In the genomic region with DNA sequence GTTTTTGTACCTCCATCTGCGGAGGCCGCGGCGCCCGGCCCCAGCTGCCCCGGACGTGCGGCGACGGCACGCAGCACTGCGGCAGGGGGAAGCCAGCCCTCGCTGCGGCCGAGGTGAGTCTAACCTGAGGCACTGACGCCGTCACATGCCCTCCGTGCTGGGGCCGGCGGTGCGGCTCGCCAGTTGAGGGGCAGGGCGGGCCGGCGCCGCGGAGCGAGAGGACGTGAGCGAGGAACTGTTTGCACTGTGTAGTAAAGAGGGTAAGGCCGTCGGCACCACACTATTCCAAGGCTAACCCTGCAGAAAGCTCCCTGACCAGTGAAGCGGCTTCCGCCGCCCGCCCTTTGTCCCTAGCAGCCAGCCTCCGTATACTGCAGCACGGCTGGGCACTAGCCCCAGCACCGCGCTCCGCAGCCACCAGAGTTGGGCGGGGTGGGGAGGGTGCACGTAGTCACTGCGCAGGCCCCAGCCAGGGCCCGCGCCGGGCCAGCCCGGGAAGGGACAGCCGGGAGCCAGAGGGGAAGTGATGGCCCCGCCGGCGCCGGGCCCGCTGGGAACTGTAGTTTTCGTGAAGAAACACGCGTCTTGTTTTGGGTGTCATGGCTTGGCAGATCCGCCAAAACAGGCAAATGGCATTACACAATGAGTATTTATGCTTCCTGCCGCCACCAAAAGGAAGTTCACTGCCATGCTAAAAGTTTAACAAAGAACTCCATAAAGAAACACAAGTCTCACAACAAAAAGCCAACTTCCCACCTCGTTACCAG, we compare ENCODE assay signal across 8 cellular contexts. TPM values are rescaled to one million over a fixed set of nuclear protein-coding genes. Genes with fewer than 3 reads are reported as not detected.
DNase-seq lines count a peak whose midpoint lies in the region; ATAC-seq and TF ChIP-seq lines count a peak whose summit lies in the region.

No MANE protein-coding gene starts in this region.

- H3K4me1 Mint-ChIP-seq in GM23338 (peaks cover 27% of the 10 kb centered on the region), natural killer cell (peaks cover 48 to 50% of the 10 kb centered on the region in 2 donors)
- peaks cover 44% of the 10 kb centered on the region for H3K4me1 Mint-ChIP-seq in activated T-helper 17 cell treated with anti-CD3 and anti-CD28 coated beads, Interleukin-2, amount 50 U/mL, for 72 hours
- H3K4me1 Mint-ChIP-seq in stimulated activated naive B cell treated with anti-CD40 and anti-IgM and Interleukin-4, amounts not matched to agents 10 μg/mL and 1 μg/mL and 100 μg/mL, for 72 hours = peaks cover 26 to 44% of the 10 kb centered on the region in 2 donors

- H2AFZ ChIP-seq in GM23338 = no peak overlapping the region

- DNase-seq in Daoy (ENCODE audit: low read depth) (peak; percentile 97), GM23338 (ENCODE audit: low spot score) (peak; percentile 97), LHCN-M2 (ENCODE audit: low read depth) (peak; percentile 93), RPMI7951 (ENCODE audit: low read depth) (peak; percentile 92), fibroblast of peridontal ligament (ENCODE audit: extremely low read depth) (peak; percentile 94), natural killer cell (peak; percentile 84)
- peak; percentile 96 for DNase-seq in stimulated activated naive B cell treated with anti-CD40 and anti-IgM and Interleukin-4, amounts not matched to agents 10 μg/mL and 1 μg/mL and 100 μg/mL, for 72 hours

- H3K27ac ChIP-seq in GM23338 (ENCODE audit: low read depth) = peak overlapping the region; percentile 94

- ATAC-seq in GM23338 = peak; percentile 88
- peak; percentile 81 for ATAC-seq in activated T-helper 17 cell treated with anti-CD3 and anti-CD28 coated beads, Interleukin-2, amount 50 U/mL, for 72 hours (replicated peaks)
- peak; percentile 67 to 86 (median 73) for ATAC-seq in natural killer cell
- peak; percentile 89 to 90 for ATAC-seq in stimulated activated naive B cell treated with anti-CD40 and anti-IgM and Interleukin-4, amounts not matched to agents 10 μg/mL and 1 μg/mL and 100 μg/mL, for 72 hours (replicated peaks)

- H3K27me3 Mint-ChIP-seq in GM23338 (ENCODE audit: insufficient read depth, low read depth, poor library complexity) = peaks cover 16% of the 10 kb centered on the region
- no peaks in the 10 kb centered on the region for H3K27me3 Mint-ChIP-seq in activated T-helper 17 cell treated with anti-CD3 and anti-CD28 coated beads, Interleukin-2, amount 50 U/mL, for 72 hours
- H3K27me3 Mint-ChIP-seq in natural killer cell (ENCODE audit: low read depth in 2 of 2) = no peaks in the 10 kb centered on the region
- H3K27me3 Mint-ChIP-seq in stimulated activated naive B cell treated with anti-CD40 and anti-IgM and Interleukin-4, amounts not matched to agents 10 μg/mL and 1 μg/mL and 100 μg/mL, for 72 hours = no peaks in the 10 kb centered on the region

- 0 out of 2 replicates have a peak, but pooled peaks cover 10% of the 10 kb centered on the region for H3F3A ChIP-seq in GM23338 (replicated peaks; ENCODE audit: low read depth)

- H3K36me3 Mint-ChIP-seq in GM23338 (ENCODE audit: low read depth) (peaks cover 47% of the 10 kb centered on the region), natural killer cell (no peaks in the 10 kb centered on the region)
- peaks cover 32% of the 10 kb centered on the region for H3K36me3 Mint-ChIP-seq in activated T-helper 17 cell treated with anti-CD3 and anti-CD28 coated beads, Interleukin-2, amount 50 U/mL, for 72 hours (ENCODE audit: low read depth)
- H3K36me3 Mint-ChIP-seq in stimulated activated naive B cell treated with anti-CD40 and anti-IgM and Interleukin-4, amounts not matched to agents 10 μg/mL and 1 μg/mL and 100 μg/mL, for 72 hours = peaks cover 9 to 29% of the 10 kb centered on the region in 2 donors

- H3K27me3 ChIP-seq in GM23338 (ENCODE audit: insufficient read depth) = no peaks in the 10 kb centered on the region

- H3K9me2 ChIP-seq in GM23338 (ENCODE audit: insufficient read depth) = no peaks in the 10 kb centered on the region

- H3K36me3 ChIP-seq in GM23338 (ENCODE audit: insufficient read depth) = no peaks in the 10 kb centered on the region

- intact Hi-C loops in natural killer cell (cut with micrococcal nuclease) = loop anchor here (1.0 to 10.0 kb wide), 6 partner anchors 19 to 1049 kb away; partner anchors contain the start of gene HEXIM1

- H3K4me3 ChIP-seq in GM23338 = peak overlapping the region; percentile 54

- H3K9me3 Mint-ChIP-seq in GM23338 (peaks cover 18% of the 10 kb centered on the region), natural killer cell (no peaks in the 10 kb centered on the region)
- H3K9me3 Mint-ChIP-seq in activated T-helper 17 cell treated with anti-CD3 and anti-CD28 coated beads, Interleukin-2, amount 50 U/mL, for 72 hours = no peaks in the 10 kb centered on the region
- H3K9me3 Mint-ChIP-seq in stimulated activated naive B cell treated with anti-CD40 and anti-IgM and Interleukin-4, amounts not matched to agents 10 μg/mL and 1 μg/mL and 100 μg/mL, for 72 hours = no peaks in the 10 kb centered on the region

- H3K79me2 ChIP-seq in GM23338 (replicated peaks; ENCODE audit: insufficient read depth) = peaks cover 85% of the 10 kb centered on the region

- peaks cover 37% of the 10 kb centered on the region for H4K20me1 ChIP-seq in GM23338 (replicated peaks; ENCODE audit: insufficient read depth)

- peak overlapping the region; percentile 91 for H3K27ac Mint-ChIP-seq in GM23338
- peak overlapping the region; percentile 67 for H3K27ac Mint-ChIP-seq in activated T-helper 17 cell treated with anti-CD3 and anti-CD28 coated beads, Interleukin-2, amount 50 U/mL, for 72 hours
- peak overlapping the region; percentile 95 to 99 for H3K27ac Mint-ChIP-seq in natural killer cell
- H3K27ac Mint-ChIP-seq in stimulated activated naive B cell treated with anti-CD40 and anti-IgM and Interleukin-4, amounts not matched to agents 10 μg/mL and 1 μg/mL and 100 μg/mL, for 72 hours = peak overlapping the region; percentile 96

- H3K4me3 Mint-ChIP-seq in GM23338 (peak overlapping the region; percentile 80), natural killer cell (peak overlapping the region; percentile 84)
- peak overlapping the region; percentile 94 for H3K4me3 Mint-ChIP-seq in activated T-helper 17 cell treated with anti-CD3 and anti-CD28 coated beads, Interleukin-2, amount 50 U/mL, for 72 hours
- peak overlapping the region; percentile 89 for H3K4me3 Mint-ChIP-seq in stimulated activated naive B cell treated with anti-CD40 and anti-IgM and Interleukin-4, amounts not matched to agents 10 μg/mL and 1 μg/mL and 100 μg/mL, for 72 hours

- no peak; a peak in 1 of 4 replicates for TF ChIP-seq CTCF in GM23338 (conservative IDR thresholded peaks at IDR 0.05; ENCODE audit: low read depth in 2 of 2)
- TF ChIP-seq CTCF in natural killer cell (IDR thresholded peaks at IDR 0.05) = peak; percentile 17

- H3K4me2 ChIP-seq in GM23338 = peak overlapping the region; percentile 76

- peaks cover 30% of the 10 kb centered on the region for H3K4me1 ChIP-seq in GM23338 (ENCODE audit: insufficient read depth)

RNA-seq across cellular contexts. Expression of gene KANSL1, which starts 0.6 kb away (rescaled TPM):
- total RNA-seq in Daoy (2014; rRNA removed; shearing (Covaris generic)) = 26.8 and 27.1 TPM in 2 replicates
- 167 and 206 TPM in 2 replicates for total RNA-seq in GM23338 (2014; rRNA removed; shearing (Covaris generic))
- 43.6 and 49.0 TPM in 2 replicates for polyA plus RNA-seq in GM23338 (2016; fragmentation: Nextera tagmentation; extraction: Ambion mirVana)
- total RNA-seq in LHCN-M2 (2014; rRNA removed) (16.5 and 26.3 TPM in 2 replicates), natural killer cell (100 to 1,000 TPM; 202 to 240 (median 220) TPM)
- 7.6 TPM for polyA plus RNA-seq in LHCN-M2 (2012)
- total RNA-seq in RPMI7951 (2014; rRNA removed; shearing (Covaris generic)) = 16.0 and 23.7 TPM in 2 replicates
- total RNA-seq in activated T-helper 17 cell treated with anti-CD3 and anti-CD28 coated beads, Interleukin-2, amount 50 U/mL, for 72 hours = 100 to 1,000 TPM in 1 of 2 donors, 10 to 100 TPM in 1; 83.6 to 170 TPM

Comparison
In these comparisons a context has a peak if more than half of its experiments do, and no peak if none do; other contexts are left out.
1. Peak in every context shown above with its lines: DNase-seq, ATAC-seq, H3K4me3 ChIP-seq and H3K27ac ChIP-seq.